ENCODE assay signal across 36 cellular contexts in the genomic region with DNA sequence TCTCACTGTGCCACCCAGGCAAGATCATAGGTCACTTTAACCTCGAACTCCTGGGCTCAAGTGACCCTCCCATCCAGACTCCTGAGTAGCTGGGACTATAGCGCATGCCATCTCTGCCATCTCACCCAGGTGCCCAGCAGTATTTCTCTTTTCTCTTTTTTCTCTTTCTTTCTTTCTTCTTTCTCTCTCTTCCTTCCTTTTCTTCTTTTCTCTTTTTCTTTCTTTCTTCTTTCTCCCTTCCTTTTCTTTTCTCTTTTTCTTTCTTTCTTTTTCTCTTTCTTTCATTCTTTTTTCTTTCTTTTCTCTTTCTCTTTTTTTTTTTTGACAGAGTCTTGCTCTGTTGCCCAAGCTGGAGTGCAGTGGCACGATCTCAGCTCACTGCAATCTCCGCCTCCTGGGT. TPM values are rescaled to one million over a fixed set of nuclear protein-coding genes. Genes with fewer than 3 reads are reported as not detected.
"Had no signal": no experiment of that assay in that cellular context is flagged by ENCODE, and none has a peak within 500 bp of the region (broad histone marks: within the 10 kb centered on the region; RNA-seq: fewer than 3 reads in every experiment).

No MANE protein-coding gene starts in this region.

- H3K9me3 ChIP-seq: colonic mucosa, esophagus squamous epithelium, gastroesophageal sphincter, heart right ventricle had no signal

- H3K27me3 Mint-ChIP-seq: activated CD4-positive, alpha-beta memory T cell treated with anti-CD3 and anti-CD28 coated beads, Interleukin-2, amount 10 ng/mL, durations not matched to agents 7 days and 5 days; activated CD4-positive, alpha-beta T cell treated with anti-CD3 and anti-CD28 coated beads, Interleukin-2, amount 10 ng/mL, durations not matched to agents 7 days and 5 days; activated CD8-positive, alpha-beta memory T cell treated with anti-CD3 and anti-CD28 coated beads, Interleukin-2, amount 10 ng/mL, durations not matched to agents 7 days and 5 days; activated naive CD8-positive, alpha-beta T cell; activated T-cell treated with anti-CD3 and anti-CD28 coated beads, Interleukin-2, amount 50 U/mL, for 24 hours; activated T-helper 17 cell treated with anti-CD3 and anti-CD28 coated beads, Interleukin-2, amount 50 U/mL, for 72 hours had no signal

- H3K4me3 ChIP-seq: colonic mucosa, esophagus squamous epithelium, gastroesophageal sphincter, heart right ventricle had no signal

- FAIRE-seq: astrocyte, endometrium, endothelial cell of umbilical vein had no signal

- H3K9me3 Mint-ChIP-seq: activated CD4-positive, alpha-beta memory T cell treated with anti-CD3 and anti-CD28 coated beads, Interleukin-2, amount 10 ng/mL, durations not matched to agents 7 days and 5 days; activated CD4-positive, alpha-beta T cell treated with anti-CD3 and anti-CD28 coated beads, Interleukin-2, amount 10 ng/mL, durations not matched to agents 7 days and 5 days; activated T-cell treated with anti-CD3 and anti-CD28 coated beads, Interleukin-2, amount 50 U/mL, for 24 hours; activated T-helper 17 cell treated with anti-CD3 and anti-CD28 coated beads, Interleukin-2, amount 50 U/mL, for 72 hours had no signal

- H3K27me3 ChIP-seq: brain microvascular endothelial cell, colonic mucosa had no signal

- ATAC-seq: activated CD8-positive, alpha-beta memory T cell treated with anti-CD3 and anti-CD28 coated beads, Interleukin-2, amount 10 ng/mL, durations not matched to agents 7 days and 5 days; activated T-helper 17 cell treated with anti-CD3 and anti-CD28 coated beads, Interleukin-2, amount 50 U/mL, for 72 hours; gastroesophageal sphincter; heart right ventricle had no signal

- DNase-seq: activated CD4-positive, alpha-beta memory T cell treated with anti-CD3 and anti-CD28 coated beads, Interleukin-2, amount 10 ng/mL, durations not matched to agents 7 days and 5 days; activated CD4-positive, alpha-beta T cell treated with anti-CD3 and anti-CD28 coated beads for 1 hour; activated CD4-positive, alpha-beta T cell treated with anti-CD3 and anti-CD28 coated beads for 4 hours; activated CD4-positive, alpha-beta T cell treated with anti-CD3 and anti-CD28 coated beads, Interleukin-2, amount 10 ng/mL, durations not matched to agents 7 days and 5 days; activated CD4-positive, alpha-beta T cell treated with anti-CD3 and anti-CD28 coated beads, Interleukin-2, amount 50 U/mL, for 4 hours; activated CD8-positive, alpha-beta memory T cell treated with anti-CD3 and anti-CD28 coated beads, Interleukin-2, amount 10 ng/mL, durations not matched to agents 7 days and 5 days; activated CD8-positive, alpha-beta memory T cell treated with anti-CD3 and anti-CD28 coated beads, Interleukin-2, amount 50 U/mL, for 4 hours; activated effector memory CD4-positive, alpha-beta T cell treated with Interleukin-2 at 50 U/mL for 16 hours; activated gamma-delta T cell treated with Interleukin-2 at 50 U/mL for 16 hours; activated naive CD4-positive, alpha-beta T cell treated with anti-CD3 and anti-CD28 coated beads, Interleukin-2, amount 50 U/mL, for 16 hours; activated naive CD4-positive, alpha-beta T cell treated with Interleukin-2 at 50 U/mL for 16 hours; activated T-cell treated with anti-CD3 and anti-CD28 coated beads, Interleukin-2, amount 50 U/mL, for 24 hours; amniotic stem cell; anterior cingulate cortex; brain microvascular endothelial cell; caudate nucleus; cerebellar nuclear complex; colonic mucosa; effector CD8-positive, alpha-beta T cell; esophagus squamous epithelium; foreskin melanocyte; heart right ventricle; T-helper 2 cell had no signal

- H3K4me1 Mint-ChIP-seq: activated CD4-positive, alpha-beta memory T cell treated with anti-CD3 and anti-CD28 coated beads, Interleukin-2, amount 10 ng/mL, durations not matched to agents 7 days and 5 days; activated CD4-positive, alpha-beta T cell treated with anti-CD3 and anti-CD28 coated beads, Interleukin-2, amount 10 ng/mL, durations not matched to agents 7 days and 5 days; activated CD8-positive, alpha-beta memory T cell treated with anti-CD3 and anti-CD28 coated beads, Interleukin-2, amount 10 ng/mL, durations not matched to agents 7 days and 5 days; activated T-helper 17 cell treated with anti-CD3 and anti-CD28 coated beads, Interleukin-2, amount 50 U/mL, for 72 hours had no signal

- H3K27ac Mint-ChIP-seq: activated CD4-positive, alpha-beta memory T cell treated with anti-CD3 and anti-CD28 coated beads, Interleukin-2, amount 10 ng/mL, durations not matched to agents 7 days and 5 days; activated CD4-positive, alpha-beta T cell treated with anti-CD3 and anti-CD28 coated beads, Interleukin-2, amount 10 ng/mL, durations not matched to agents 7 days and 5 days; activated CD8-positive, alpha-beta memory T cell treated with anti-CD3 and anti-CD28 coated beads, Interleukin-2, amount 10 ng/mL, durations not matched to agents 7 days and 5 days; activated naive CD8-positive, alpha-beta T cell; activated T-cell treated with anti-CD3 and anti-CD28 coated beads, Interleukin-2, amount 50 U/mL, for 24 hours; activated T-helper 17 cell treated with anti-CD3 and anti-CD28 coated beads, Interleukin-2, amount 50 U/mL, for 72 hours had no signal

- H3K36me3 ChIP-seq: brain microvascular endothelial cell, colonic mucosa, esophagus squamous epithelium, gastroesophageal sphincter, heart right ventricle had no signal

- H3K4me3 Mint-ChIP-seq: activated CD4-positive, alpha-beta memory T cell treated with anti-CD3 and anti-CD28 coated beads, Interleukin-2, amount 10 ng/mL, durations not matched to agents 7 days and 5 days; activated CD4-positive, alpha-beta T cell treated with anti-CD3 and anti-CD28 coated beads, Interleukin-2, amount 10 ng/mL, durations not matched to agents 7 days and 5 days; activated CD8-positive, alpha-beta memory T cell treated with anti-CD3 and anti-CD28 coated beads, Interleukin-2, amount 10 ng/mL, durations not matched to agents 7 days and 5 days; activated naive CD8-positive, alpha-beta T cell; activated T-cell treated with anti-CD3 and anti-CD28 coated beads, Interleukin-2, amount 50 U/mL, for 24 hours; activated T-helper 17 cell treated with anti-CD3 and anti-CD28 coated beads, Interleukin-2, amount 50 U/mL, for 72 hours had no signal

- H3K27ac ChIP-seq: brain microvascular endothelial cell, colonic mucosa, epithelial cell of prostate, esophagus squamous epithelium, gastroesophageal sphincter, heart right ventricle had no signal

- H3K36me3 Mint-ChIP-seq: activated CD8-positive, alpha-beta memory T cell treated with anti-CD3 and anti-CD28 coated beads, Interleukin-2, amount 10 ng/mL, durations not matched to agents 7 days and 5 days; activated naive CD8-positive, alpha-beta T cell had no signal

- H3K4me1 ChIP-seq: colonic mucosa, esophagus squamous epithelium, gastroesophageal sphincter had no signal

RNA-seq across cellular contexts. Expression of gene RFPL1, which starts 13.5 kb away (rescaled TPM):
- total RNA-seq: activated CD4-positive, alpha-beta memory T cell treated with anti-CD3 and anti-CD28 coated beads, Interleukin-2, amount 10 ng/mL, durations not matched to agents 7 days and 5 days; activated CD4-positive, alpha-beta T cell treated with anti-CD3 and anti-CD28 coated beads, Interleukin-2, amount 10 ng/mL, durations not matched to agents 7 days and 5 days; activated CD8-positive, alpha-beta memory T cell treated with anti-CD3 and anti-CD28 coated beads for 36 hours; activated CD8-positive, alpha-beta memory T cell treated with anti-CD3 and anti-CD28 coated beads, Interleukin-2, amount 10 ng/mL, durations not matched to agents 7 days and 5 days; activated T-helper 17 cell treated with anti-CD3 and anti-CD28 coated beads, Interleukin-2, amount 50 U/mL, for 72 hours; astrocyte; colonic mucosa; dermis microvascular lymphatic vessel endothelial cell; endothelial cell of umbilical vein; esophagus squamous epithelium; fibroblast of lung; fibroblast of villous mesenchyme; gastroesophageal sphincter; glomerular endothelial cell; heart right ventricle; T-helper 1 cell treated with Interleukin-12 subunit alpha and Interleukin-12 subunit beta and Interleukin-4 antibody, amounts not matched to agents 30 ng/mL and 1 ng/mL, for 36 hours had no signal
- polyA plus RNA-seq: endothelial cell of umbilical vein, fibroblast of lung, heart right ventricle had no signal
